In the genomic region with DNA sequence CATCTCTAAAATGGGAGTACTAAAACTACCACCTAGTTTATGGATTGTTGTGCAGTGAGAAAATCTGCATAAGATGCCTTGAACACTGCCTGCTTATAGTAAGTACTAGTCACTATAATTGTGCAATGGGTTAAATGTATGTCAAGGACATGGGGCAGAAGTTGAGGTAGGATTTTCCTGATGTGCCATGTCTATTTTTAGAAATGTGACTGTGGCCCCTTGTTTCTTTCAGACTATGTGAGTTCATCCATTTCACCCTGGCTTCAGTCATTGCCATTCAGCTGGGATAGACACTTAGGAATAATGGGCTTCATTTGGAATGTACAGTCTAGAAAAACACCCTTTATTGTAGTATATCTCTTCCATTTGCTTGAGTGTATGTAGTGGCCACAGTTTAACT, we compare ENCODE assay signal across 33 cellular contexts. TPM values are rescaled to one million over a fixed set of nuclear protein-coding genes. Genes with fewer than 3 reads are reported as not detected.
"Had no signal": no experiment of that assay in that cellular context is flagged by ENCODE, and none has a peak within 500 bp of the region (broad histone marks: within the 10 kb centered on the region; RNA-seq: fewer than 3 reads in every experiment).

No MANE protein-coding gene starts in this region.

- ATAC-seq: activated T-cell treated with anti-CD3 and anti-CD28 coated beads, Interleukin-2, amount 50 U/mL, for 4 hours; activated T-helper 17 cell treated with anti-CD3 and anti-CD28 coated beads, Interleukin-2, amount 50 U/mL, for 72 hours; body of pancreas; effector memory CD8-positive, alpha-beta T cell; gastroesophageal sphincter; heart right ventricle; T-helper 17 cell; WTC11 had no signal

- H3K4me3 Mint-ChIP-seq: activated CD4-positive, alpha-beta memory T cell treated with anti-CD3 and anti-CD28 coated beads, Interleukin-2, amount 10 ng/mL, durations not matched to agents 7 days and 5 days; activated CD4-positive, alpha-beta T cell treated with anti-CD3 and anti-CD28 coated beads, Interleukin-2, amount 10 ng/mL, durations not matched to agents 7 days and 5 days; activated naive CD8-positive, alpha-beta T cell; activated T-cell treated with anti-CD3 and anti-CD28 coated beads, Interleukin-2, amount 50 U/mL, for 4 hours; activated T-helper 17 cell treated with anti-CD3 and anti-CD28 coated beads, Interleukin-2, amount 50 U/mL, for 72 hours; effector memory CD8-positive, alpha-beta T cell; T-helper 17 cell; T-helper 2 cell treated with Interferon-gamma antibody and Interleukin-4, amounts not matched to agents 5 μg/mL and 100 μg/mL, for 36 hours; WTC11 had no signal

- H3K36me3 Mint-ChIP-seq: WTC11 had no signal

- H3K36me3 ChIP-seq: esophagus squamous epithelium, gastroesophageal sphincter, heart right ventricle had no signal

- H3K9me3 Mint-ChIP-seq: activated CD4-positive, alpha-beta memory T cell treated with anti-CD3 and anti-CD28 coated beads, Interleukin-2, amount 10 ng/mL, durations not matched to agents 7 days and 5 days; activated CD4-positive, alpha-beta T cell treated with anti-CD3 and anti-CD28 coated beads, Interleukin-2, amount 10 ng/mL, durations not matched to agents 7 days and 5 days; activated T-cell treated with anti-CD3 and anti-CD28 coated beads, Interleukin-2, amount 50 U/mL, for 4 hours; activated T-helper 17 cell treated with anti-CD3 and anti-CD28 coated beads, Interleukin-2, amount 50 U/mL, for 72 hours; effector memory CD8-positive, alpha-beta T cell; T-helper 2 cell treated with Interferon-gamma antibody and Interleukin-4, amounts not matched to agents 5 μg/mL and 100 μg/mL, for 36 hours; WTC11 had no signal

- H3K9me3 ChIP-seq: body of pancreas, esophagus squamous epithelium, gastroesophageal sphincter, heart right ventricle had no signal

- H3K27ac ChIP-seq: body of pancreas, epithelial cell of prostate, esophagus squamous epithelium, gastroesophageal sphincter, heart right ventricle, VCaP had no signal

- DNase-seq: activated CD4-positive, alpha-beta memory T cell treated with anti-CD3 and anti-CD28 coated beads, Interleukin-2, amount 10 ng/mL, durations not matched to agents 7 days and 5 days; activated CD4-positive, alpha-beta T cell treated with anti-CD3 and anti-CD28 coated beads for 1 hour; activated CD4-positive, alpha-beta T cell treated with anti-CD3 and anti-CD28 coated beads for 4 hours; activated CD4-positive, alpha-beta T cell treated with anti-CD3 and anti-CD28 coated beads, Interleukin-2, amount 10 ng/mL, durations not matched to agents 7 days and 5 days; activated CD4-positive, alpha-beta T cell treated with anti-CD3 and anti-CD28 coated beads, Interleukin-2, amount 50 U/mL, for 4 hours; activated CD8-positive, alpha-beta memory T cell treated with anti-CD3 and anti-CD28 coated beads, Interleukin-2, amount 50 U/mL, for 48 hours; activated effector memory CD4-positive, alpha-beta T cell treated with Interleukin-2 at 50 U/mL for 16 hours; activated gamma-delta T cell treated with Interleukin-2 at 50 U/mL for 16 hours; activated naive CD4-positive, alpha-beta T cell treated with anti-CD3 and anti-CD28 coated beads, Interleukin-2, amount 50 U/mL, for 16 hours; activated naive CD4-positive, alpha-beta T cell treated with Interleukin-2 at 50 U/mL for 16 hours; activated T-cell treated with anti-CD3 and anti-CD28 coated beads for 4 hours; activated T-cell treated with anti-CD3 and anti-CD28 coated beads, Interleukin-2, amount 50 U/mL, for 4 hours; amygdala; aorta; body of pancreas; caudate nucleus; cortex of kidney; dermis blood vessel endothelial cell; effector CD4-positive, alpha-beta T cell; effector memory CD8-positive, alpha-beta T cell; esophagus squamous epithelium; foreskin melanocyte; heart right ventricle; T-helper 1 cell; T-helper 17 cell; T1000 had no signal

- H3K4me1 Mint-ChIP-seq: activated CD4-positive, alpha-beta memory T cell treated with anti-CD3 and anti-CD28 coated beads, Interleukin-2, amount 10 ng/mL, durations not matched to agents 7 days and 5 days; activated CD4-positive, alpha-beta T cell treated with anti-CD3 and anti-CD28 coated beads, Interleukin-2, amount 10 ng/mL, durations not matched to agents 7 days and 5 days; activated T-helper 17 cell treated with anti-CD3 and anti-CD28 coated beads, Interleukin-2, amount 50 U/mL, for 72 hours; T-helper 17 cell had no signal

- H3K27me3 ChIP-seq: body of pancreas, esophagus squamous epithelium, gastroesophageal sphincter, heart right ventricle had no signal

- H3K4me3 ChIP-seq: body of pancreas, esophagus squamous epithelium, gastroesophageal sphincter, heart right ventricle had no signal

- H3K4me1 ChIP-seq: body of pancreas, gastroesophageal sphincter had no signal

- H3K27me3 Mint-ChIP-seq: activated CD4-positive, alpha-beta memory T cell treated with anti-CD3 and anti-CD28 coated beads, Interleukin-2, amount 10 ng/mL, durations not matched to agents 7 days and 5 days; activated CD4-positive, alpha-beta T cell treated with anti-CD3 and anti-CD28 coated beads, Interleukin-2, amount 10 ng/mL, durations not matched to agents 7 days and 5 days; activated naive CD8-positive, alpha-beta T cell; activated T-helper 17 cell treated with anti-CD3 and anti-CD28 coated beads, Interleukin-2, amount 50 U/mL, for 72 hours; effector memory CD8-positive, alpha-beta T cell; T-helper 17 cell had no signal

- H3K27ac Mint-ChIP-seq: activated CD4-positive, alpha-beta memory T cell treated with anti-CD3 and anti-CD28 coated beads, Interleukin-2, amount 10 ng/mL, durations not matched to agents 7 days and 5 days; activated CD4-positive, alpha-beta T cell treated with anti-CD3 and anti-CD28 coated beads, Interleukin-2, amount 10 ng/mL, durations not matched to agents 7 days and 5 days; activated naive CD8-positive, alpha-beta T cell; activated T-helper 17 cell treated with anti-CD3 and anti-CD28 coated beads, Interleukin-2, amount 50 U/mL, for 72 hours; effector memory CD8-positive, alpha-beta T cell; T-helper 17 cell; T-helper 2 cell treated with Interferon-gamma antibody and Interleukin-4, amounts not matched to agents 5 μg/mL and 100 μg/mL, for 36 hours; WTC11 had no signal

RNA-seq across cellular contexts. Expression of gene BDNF, which starts 51.4 kb away (rescaled TPM):
- total RNA-seq: activated CD4-positive, alpha-beta memory T cell treated with anti-CD3 and anti-CD28 coated beads, Interleukin-2, amount 10 ng/mL, durations not matched to agents 7 days and 5 days; activated CD4-positive, alpha-beta T cell treated with anti-CD3 and anti-CD28 coated beads, Interleukin-2, amount 10 ng/mL, durations not matched to agents 7 days and 5 days; activated T-helper 17 cell treated with anti-CD3 and anti-CD28 coated beads, Interleukin-2, amount 50 U/mL, for 72 hours; body of pancreas; T-helper 17 cell had no signal
